19 cellular contexts compared by ENCODE assay signal in the genomic region with DNA sequence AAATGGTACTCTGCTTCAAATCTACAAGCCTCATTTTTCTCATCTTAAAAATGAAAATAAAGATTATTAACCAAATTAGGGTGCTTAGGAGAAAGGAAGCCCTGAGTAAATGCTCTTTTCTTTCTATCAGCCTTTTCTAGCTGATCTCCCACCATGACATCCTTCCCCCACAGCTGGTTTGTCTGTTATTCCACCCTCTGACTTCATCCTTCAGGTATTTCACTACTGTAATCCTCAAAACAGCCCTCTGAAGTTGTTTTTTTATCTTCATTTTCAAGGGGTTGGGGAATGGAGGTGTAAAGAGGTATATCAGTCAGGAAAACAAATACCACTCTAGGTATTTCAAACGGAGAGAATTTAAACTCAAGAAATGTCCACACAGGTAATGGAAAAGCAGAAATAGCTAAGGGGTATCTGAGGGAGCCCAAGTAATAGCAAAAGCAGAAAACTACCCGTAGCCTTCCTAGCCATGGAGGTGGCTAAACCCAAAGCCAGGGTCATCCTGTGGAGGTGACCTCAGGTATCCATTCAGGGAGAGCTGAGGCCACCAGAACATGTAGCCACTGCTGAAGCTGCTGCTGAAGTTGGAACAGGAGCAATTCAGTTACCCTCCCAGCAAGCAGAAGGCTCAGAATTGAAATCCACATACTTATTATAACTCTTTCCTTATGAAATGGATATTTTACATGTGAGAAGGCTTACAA.
DNase-seq lines count a peak whose midpoint lies in the region; ATAC-seq, FAIRE-seq and TF ChIP-seq lines count a peak whose summit lies in the region.
"Had no signal": no experiment of that assay in that cellular context is flagged by ENCODE, and none has a peak within 500 bp of the region (broad histone marks: within the 10 kb centered on the region; RNA-seq: fewer than 3 reads in every experiment).

No MANE protein-coding gene starts in this region.

- dilution Hi-C loops in IMR-90 (cut with HindIII; ENCODE audit: low sequenced_read_pairs, unreplicated experiment), result no loop called here

- peak; percentile 51; the same call in 1 of the 2 replicates for ATAC-seq in IMR-90 (ENCODE audit: low read depth)
- no peak for ATAC-seq in HG02588 (IDR thresholded peaks at IDR 0.05; ENCODE audit: unreplicated experiment)
- ATAC-seq in SK-N-SH treated with all-trans-retinoic acid at 6 μM for 48 hours, result no peak
- ATAC-seq: body of pancreas had no signal

- TF ChIP-seq EP300 in H1 (IDR thresholded peaks at IDR 0.05; ENCODE audit: borderline replicate concordance in 1 of 2, low read depth in 2 of 2, low read length in 2 of 2), result no peak

- FAIRE-seq in H1 (lab: Jason Lieb, UNC) (no peak), kidney (lab: Jason Lieb, UNC) (no peak)
- FAIRE-seq: A204.1 had no signal

- H3K23ac ChIP-seq in IMR-90 (ENCODE audit: low read depth, low read length) (no peak overlapping the region), H1 (ENCODE audit: insufficient read length) (no peak overlapping the region)

- H2BK5ac ChIP-seq in IMR-90 (ENCODE audit: low read depth, low read length, poor library complexity, severe bottlenecking), result no peak overlapping the region
- 0 out of 2 replicates have a peak overlapping the region, but pooled peaks have one; percentile 29 for H2BK5ac ChIP-seq in H1 (ENCODE audit: low read depth, low read length)

- H2BK20ac ChIP-seq in IMR-90 (ENCODE audit: low read depth, low read length) (no peak overlapping the region), H1 (ENCODE audit: low read length) (peak overlapping the region; percentile 94; the same call in 1 of the 2 replicates)

- H2AK5ac ChIP-seq in IMR-90 (ENCODE audit: low read depth, low read length) (no peak overlapping the region), H1 (ENCODE audit: low read depth, low read length) (0 out of 2 replicates have a peak overlapping the region, but pooled peaks have one; percentile 26)

- H4K8ac ChIP-seq in IMR-90 (ENCODE audit: low read depth in 2 of 2, low read length in 2 of 2) (no peak overlapping the region), H1 (ENCODE audit: extremely low read depth, insufficient read depth, low read length) (no peak overlapping the region)

- POLR2A ChIA-PET in A673 (lab: Charles Lee; ENCODE audit: low non-redundant PET) (no interaction called here), IMR-90 (lab: Charles Lee; ENCODE audit: unreplicated experiment) (no interaction called here), H1 (lab: Charles Lee; ENCODE audit: partially characterized antibody) (no interaction called here)

- H2BK120ac ChIP-seq in IMR-90 (ENCODE audit: low read depth, low read length) (no peak overlapping the region), H1 (replicated peaks; ENCODE audit: low read depth, low read length) (no peak overlapping the region)

- TF ChIP-seq CTCF in A673 (conservative IDR thresholded peaks at IDR 0.05; ENCODE audit: low read depth, low read length) (no peak), IMR-90 (conservative IDR thresholded peaks at IDR 0.05; ENCODE audit: low read depth, low read length) (no peak), H1 (IDR thresholded peaks at IDR 0.05; ENCODE audit: control extremely low read depth in 1 of 3, insufficient read depth in 1 of 3, low read depth in 1 of 3, low read length in 3 of 3) (no peak), kidney (IDR thresholded peaks at IDR 0.05; ENCODE audit: borderline replicate concordance, extremely low read depth, insufficient read depth) (no peak)

- in situ Hi-C loops in IMR-90 (cut with MboI; ENCODE audit: low sequenced_read_pairs), result no loop called here

- H3K4me2 ChIP-seq in IMR-90 (ENCODE audit: low read depth, low read length) (no peak overlapping the region), H1 (ENCODE audit: insufficient read depth in 1 of 2, low read depth in 2 of 2, low read length in 2 of 2) (no peak overlapping the region)

- H3K9me3 ChIP-seq in A673 (ENCODE audit: low read depth, low read length, poor library complexity, severe bottlenecking) (no peaks in the 10 kb centered on the region), IMR-90 (ENCODE audit: control insufficient read depth, insufficient read depth, low read length) (no peaks in the 10 kb centered on the region; the same call in 1 of the 2 replicates), H1 (ENCODE audit: insufficient read depth in 2 of 2, low read depth in 1 of 2, low read length in 1 of 2) (no peaks in the 10 kb centered on the region), kidney (ENCODE audit: control insufficient read depth in 1 of 2, low read length in 2 of 2) (no peaks in the 10 kb centered on the region)
- H3K9me3 ChIP-seq: body of pancreas, uterus had no signal

- CTCF ChIA-PET in A673 (lab: Charles Lee) (no interaction called here), IMR-90 (lab: Yijun Ruan, JAX) (no interaction called here), H1 (lab: Charles Lee; ENCODE audit: partially characterized antibody) (no interaction called here)

- H3K27ac ChIP-seq in A673 (ENCODE audit: low read depth, low read length, poor library complexity, severe bottlenecking) (no peak overlapping the region), IMR-90 (ENCODE audit: insufficient read depth, low read length) (no peak overlapping the region), H1 (ENCODE audit: low read depth, low read length) (no peak overlapping the region), kidney (ENCODE audit: low read depth in 2 of 2, low read length in 2 of 2) (no peak overlapping the region)
- H3K27ac ChIP-seq: body of pancreas, dorsolateral prefrontal cortex, uterus had no signal

- BruUV-seq in A673 (replicated peaks; lab: Mats Ljungman, UMichigan) (no TSS peak), IMR-90 (replicated peaks; lab: Mats Ljungman, UMichigan) (no TSS peak)

- H4K20me1 ChIP-seq in IMR-90 (ENCODE audit: insufficient read depth, low read length) (no peaks in the 10 kb centered on the region), H1 (replicated peaks in 1 of 2; ENCODE audit: control insufficient read depth in 1 of 2, insufficient read depth in 2 of 2, low read length in 2 of 2) (no peaks in the 10 kb centered on the region)

- H3K36me3 ChIP-seq in A673 (ENCODE audit: insufficient read depth, low read length, poor library complexity, severe bottlenecking), result no peaks in the 10 kb centered on the region
- no peaks in the 10 kb centered on the region for H3K36me3 ChIP-seq in IMR-90 (ENCODE audit: control insufficient read depth, insufficient read depth, low read length)
- H3K36me3 ChIP-seq in H1 (ENCODE audit: control insufficient read depth in 2 of 4, insufficient read depth in 4 of 4, low read length in 3 of 4), result no peaks in the 10 kb centered on the region
- no peaks in the 10 kb centered on the region for H3K36me3 ChIP-seq in kidney (ENCODE audit: control insufficient read depth in 1 of 2, insufficient read depth in 2 of 2, low read length in 2 of 2)
- H3K36me3 ChIP-seq: uterus had no signal

- no peak overlapping the region for H4K5ac ChIP-seq in IMR-90 (ENCODE audit: low read depth, low read length)
- H4K5ac ChIP-seq in H1 (ENCODE audit: insufficient read length, low read depth, low read length), result no peak overlapping the region

- no peak overlapping the region; the same call in 1 of the 2 replicates for H2BK12ac ChIP-seq in H1 (ENCODE audit: low read depth, low read length)

- TF ChIP-seq RAD21 in IMR-90 (IDR thresholded peaks at IDR 0.05; ENCODE audit: low read length), result no peak
- TF ChIP-seq RAD21 in H1 (IDR thresholded peaks at IDR 0.05 in 1 of 2, conservative IDR thresholded peaks at IDR 0.05 in 1 of 2; ENCODE audit: low read depth in 2 of 2, low read length in 2 of 2), result no peak

- H3K4me3 ChIP-seq in A673 (ENCODE audit: low read depth, low read length, poor library complexity, severe bottlenecking) (no peak overlapping the region), IMR-90 (ENCODE audit: insufficient read depth, low read depth, low read length) (no peak overlapping the region), H1 (ENCODE audit: extremely low read depth in 1 of 4, insufficient read depth in 2 of 4, low read depth in 3 of 4, low read length in 4 of 4) (no peak overlapping the region), kidney (ENCODE audit: low read length in 2 of 2) (no peak overlapping the region)
- H3K4me3 ChIP-seq: body of pancreas, dorsolateral prefrontal cortex, uterus had no signal

- H3K79me1 ChIP-seq in IMR-90 (ENCODE audit: low read depth in 1 of 2, low read length in 2 of 2) (no peaks in the 10 kb centered on the region), H1 (ENCODE audit: low read depth, low read length) (no peaks in the 10 kb centered on the region)

- no peak overlapping the region for H2AK9ac ChIP-seq in IMR-90 (replicated peaks; ENCODE audit: low read depth, low read length, poor library complexity)

- no peaks in the 10 kb centered on the region for H3K23me2 ChIP-seq in H1 (ENCODE audit: low read depth, low read length)

- H3K4me1 ChIP-seq in A673 (ENCODE audit: insufficient read depth, low read length, poor library complexity, severe bottlenecking) (peaks cover 18% of the 10 kb centered on the region), IMR-90 (ENCODE audit: control insufficient read depth, insufficient read depth, low read length) (no peaks in the 10 kb centered on the region), H1 (replicated peaks in 1 of 4; ENCODE audit: control insufficient read depth in 3 of 4, insufficient read depth in 4 of 4, low read length in 3 of 4) (peaks cover 0 to 2% (median 0%) of the 10 kb centered on the region in 4 experiments; a peak in 1 of 7 replicates), kidney (ENCODE audit: control insufficient read depth in 1 of 2, insufficient read depth in 1 of 2, low read depth in 1 of 2, low read length in 2 of 2) (no peaks in the 10 kb centered on the region)
- H3K4me1 ChIP-seq: body of pancreas, uterus had no signal

- H3K14ac ChIP-seq in IMR-90 (replicated peaks; ENCODE audit: low read depth, low read length) (no peak overlapping the region), H1 (ENCODE audit: insufficient read length) (no peak overlapping the region)

- DNase-seq in A673 (ENCODE audit: low spot score) (peak; percentile 17), IMR-90 (peak; percentile 12), H1 (ENCODE audit: low read depth in 1 of 2, low spot score in 2 of 2) (no peak), iris pigment epithelial cell (ENCODE audit: low read depth) (peak; percentile 64), HK-2 (ENCODE audit: unreplicated experiment) (no peak), kidney (no peak)
- DNase-seq: activated CD4-positive, CD25-positive, alpha-beta regulatory T cell treated with anti-CD3 and anti-CD28 coated beads, Interleukin-2, amount 50 U/mL, for 72 hours; activated effector memory CD4-positive, alpha-beta T cell treated with anti-CD3 and anti-CD28 coated beads, Interleukin-2, amount 50 U/mL, for 16 hours; body of pancreas; DMS79 treated with DMSO at 0.1 percent for 48 hours; dorsolateral prefrontal cortex; Kasumi-1; NCI-H146; NCI-H446; stimulated activated CD4-positive, alpha-beta T cell treated with anti-CD3 and anti-CD28 coated beads, Interleukin-15, amount 100 ng/mL, for 24 hours; uterus had no signal

- H3K56ac ChIP-seq in IMR-90 (ENCODE audit: extremely low read depth, insufficient read depth, low read length) (no peak overlapping the region), H1 (replicated peaks; ENCODE audit: insufficient read length, low read depth, low read length) (no peak overlapping the region)

- H2AFZ ChIP-seq in IMR-90 (replicated peaks; ENCODE audit: low read length, poor library complexity), result no peak overlapping the region
- H2AFZ ChIP-seq in H1 (ENCODE audit: low read length), result 0 out of 2 replicates have a peak overlapping the region, but pooled peaks have one; percentile 42

- H3K27me3 ChIP-seq in A673 (replicated peaks; ENCODE audit: insufficient read depth, low read depth, low read length, poor library complexity), result no peaks in the 10 kb centered on the region
- H3K27me3 ChIP-seq in IMR-90 (ENCODE audit: control insufficient read depth, insufficient read depth, low read length), result no peaks in the 10 kb centered on the region
- H3K27me3 ChIP-seq in H1 (replicated peaks in 1 of 4; ENCODE audit: control insufficient read depth in 3 of 4, extremely low read depth in 1 of 4, insufficient read depth in 3 of 4, low read length in 3 of 4), result no peaks in the 10 kb centered on the region
- H3K27me3 ChIP-seq: body of pancreas, uterus had no signal

- H4K91ac ChIP-seq in IMR-90 (ENCODE audit: insufficient read depth, low read depth, low read length) (no peak overlapping the region), H1 (replicated peaks; ENCODE audit: insufficient read length, low read length) (peak overlapping the region; percentile 94)

- intact Hi-C loops in A673 (cut with micrococcal nuclease; ENCODE audit: unreplicated experiment), result no loop called here
- intact Hi-C loops in IMR-90 (cut with micrococcal nuclease), result no loop called here
- intact Hi-C loops in kidney (cut with DNase I), result no loop called here

- no peaks in the 10 kb centered on the region for H3K79me2 ChIP-seq in H1 (ENCODE audit: control insufficient read depth in 1 of 2, insufficient read depth in 2 of 2, low read length in 2 of 2)

- no peaks in the 10 kb centered on the region for H3K9me1 ChIP-seq in IMR-90 (ENCODE audit: insufficient read depth, low read length)

- no CpG with 5 or more reads among the region's 2 CpGs for WGBS in IMR-90 (ENCODE audit: extremely low coverage in 2 of 2, insufficient read length in 1 of 2), 2 experiments
- 63% methylated on average over 2 of the region's 2 CpGs; no CpG with 5 or more reads in 1 of the 2 experiments for WGBS in H1 (ENCODE audit: extremely low coverage in 1 of 2, insufficient coverage in 1 of 2, insufficient read length in 1 of 2, insufficient replicate concordance in 2 of 2, low coverage in 1 of 2, low lambda C conversion rate in 2 of 2, missing lambda C conversion rate in 1 of 2), 2 experiments

- H3K9ac ChIP-seq in IMR-90 (ENCODE audit: low read depth, low read length) (no peak overlapping the region), H1 (replicated peaks in 1 of 4; ENCODE audit: extremely low read depth in 1 of 4, low read depth in 3 of 4, low read length in 3 of 4) (no peak overlapping the region), kidney (ENCODE audit: low read length in 2 of 2) (no peak overlapping the region)

- no peak for TF ChIP-seq POLR2A in IMR-90 (IDR thresholded peaks at IDR 0.05; ENCODE audit: low read depth, low read length)
- no peak for TF ChIP-seq POLR2A in H1 (IDR thresholded peaks at IDR 0.05; ENCODE audit: control extremely low read depth in 1 of 2, low read depth in 2 of 2, low read length in 2 of 2)

- H2BK15ac ChIP-seq in IMR-90 (ENCODE audit: low read depth, low read length) (no peak overlapping the region), H1 (ENCODE audit: low read length) (no peak overlapping the region)

- H3K18ac ChIP-seq in IMR-90 (ENCODE audit: low read depth, low read length) (no peak overlapping the region), H1 (ENCODE audit: extremely low read depth, low read length) (no peak overlapping the region)

- H3K4ac ChIP-seq in IMR-90 (ENCODE audit: low read depth, low read length) (no peak overlapping the region), H1 (replicated peaks; ENCODE audit: insufficient read length, low read depth, low read length) (no peak overlapping the region)

Comparison
In these comparisons a context has a peak if more than half of its experiments do, and no peak if none do; other contexts are left out.
1. DNase-seq: peak in A673 (single experiment), IMR-90 (single experiment) and iris pigment epithelial cell (single experiment); none in H1 (0 of 2), HK-2 (single experiment) and kidney (single experiment).